ENCODE assay signal across 20 cellular contexts in the genomic region with DNA sequence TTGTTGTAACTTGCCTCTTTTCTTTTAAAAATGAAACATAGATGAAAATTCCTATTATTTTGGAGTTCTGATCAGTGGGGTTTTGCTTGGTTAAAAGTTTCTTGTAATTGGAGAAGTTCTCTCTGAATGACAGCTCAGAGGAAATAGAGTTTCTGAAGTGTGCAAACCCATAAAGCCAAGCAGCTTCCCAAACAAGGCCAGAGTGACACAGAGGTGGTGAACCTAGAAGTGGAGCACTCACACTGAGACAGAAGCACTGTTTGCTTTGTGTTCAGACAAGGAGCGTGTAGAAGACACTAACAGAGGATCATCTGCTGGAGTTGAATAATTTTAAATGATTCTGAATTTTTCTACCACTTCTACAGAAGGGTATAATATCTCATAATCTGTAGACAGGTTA. TPM values are rescaled to one million over a fixed set of nuclear protein-coding genes. Genes with fewer than 3 reads are reported as not detected.
DNase-seq lines count a peak whose midpoint lies in the region; ATAC-seq and TF ChIP-seq lines count a peak whose summit lies in the region.
"Had no signal": no experiment of that assay in that cellular context is flagged by ENCODE, and none has a peak within 500 bp of the region (broad histone marks: within the 10 kb centered on the region; RNA-seq: fewer than 3 reads in every experiment).

No MANE protein-coding gene starts in this region.

- no peaks in the 10 kb centered on the region for H3K9me2 ChIP-seq in PC-3 (replicated peaks; ENCODE audit: low read length)

- H3K36me3 Mint-ChIP-seq in CD8-positive, alpha-beta memory T cell: peaks cover 0 to 1% (median 0%) of the 10 kb centered on the region in 3 donors
- no peaks in the 10 kb centered on the region for H3K36me3 Mint-ChIP-seq in naive B cell
- H3K36me3 Mint-ChIP-seq: mesothelial cell of epicardium had no signal

- no TSS peak for BruUV-seq in PC-3 (replicated peaks; lab: Mats Ljungman, UMichigan)

- H3K36me3 ChIP-seq in CD8-positive, alpha-beta memory T cell (ENCODE audit: insufficient read depth, low read length): no peaks in the 10 kb centered on the region
- H3K36me3 ChIP-seq in PC-3 (ENCODE audit: low read depth, low read length): no peaks in the 10 kb centered on the region
- no peaks in the 10 kb centered on the region for H3K36me3 ChIP-seq in smooth muscle cell (ENCODE audit: low read depth)
- H3K36me3 ChIP-seq: BE2C, ovary had no signal

- no peak overlapping the region for H3K27ac ChIP-seq in CD8-positive, alpha-beta memory T cell (ENCODE audit: low read depth, low read length)
- H3K27ac ChIP-seq in PC-3 (ENCODE audit: low read length) (no peak overlapping the region), smooth muscle cell (ENCODE audit: low read depth) (no peak overlapping the region)
- H3K27ac ChIP-seq: ovary had no signal

- peak overlapping the region; percentile 22 to 85 (median 61) for H3K27ac Mint-ChIP-seq in CD8-positive, alpha-beta memory T cell
- peak overlapping the region; percentile 3 to 84 (median 68) for H3K27ac Mint-ChIP-seq in naive B cell
- H3K27ac Mint-ChIP-seq: activated T-helper 2 cell treated with anti-CD3 and anti-CD28 coated beads, Interferon-gamma antibody, Interleukin-2, Interleukin-4, amounts not matched to agents 10 μg/mL and 5 μg/mL and 100 μg/mL, durations not matched to agents 14 hours and 24 hours and 36 hours; mesothelial cell of epicardium had no signal

- ATAC-seq in HG02759 (IDR thresholded peaks at IDR 0.05; ENCODE audit: unreplicated experiment): peak; percentile 54
- ATAC-seq in PC-3: peak; percentile 27; the same call in 1 of the 2 replicates
- peak; percentile 78 to 84 for ATAC-seq in naive B cell (ENCODE audit: low read depth in 2 of 2)

- no peaks in the 10 kb centered on the region for H3K9me3 Mint-ChIP-seq in CD8-positive, alpha-beta memory T cell
- peaks cover 0 to 2% (median 0%) of the 10 kb centered on the region in 7 donors for H3K9me3 Mint-ChIP-seq in naive B cell
- H3K9me3 Mint-ChIP-seq: activated T-helper 2 cell treated with anti-CD3 and anti-CD28 coated beads, Interferon-gamma antibody, Interleukin-2, Interleukin-4, amounts not matched to agents 10 μg/mL and 5 μg/mL and 100 μg/mL, durations not matched to agents 14 hours and 24 hours and 36 hours; mesothelial cell of epicardium had no signal

- no peak for DNase-seq in CD8-positive, alpha-beta memory T cell
- no peak for DNase-seq in PC-3
- DNase-seq in naive B cell: no peak
- DNase-seq in nucleus accumbens (lab: John Stamatoyannopoulos, UW): no peak
- DNase-seq in G401 (ENCODE audit: low spot score): no peak
- DNase-seq in H4 (ENCODE audit: low spot score): no peak
- DNase-seq in smooth muscle cell (lab: John Stamatoyannopoulos, UW; ENCODE audit: unreplicated experiment): no peak
- DNase-seq: activated CD4-positive, alpha-beta T cell treated with anti-CD3 and anti-CD28 coated beads, Interleukin-2, amount 50 U/mL, for 48 hours; BE2C; cortex of kidney; DMS79; NCI-H774; ovary; Right ventricle myocardium superior; small intestine; stimulated activated naive CD4-positive, alpha-beta T cell treated with Interleukin-2 at 50 U/mL for 16 hours had no signal

- POLR2A ChIA-PET in CD8-positive, alpha-beta memory T cell (lab: Charles Lee): interaction anchor here (0.6 kb wide), 1 partner anchor 404 kb away, joined by 10 read pairs; no protein-coding TSS in a partner anchor
- POLR2A ChIA-PET in PC-3 (lab: Charles Lee; ENCODE audit: unreplicated experiment): no interaction called here

- in situ Hi-C loops in G401 (cut with HindIII; ENCODE audit: low sequenced_read_pairs): no loop called here

- intact Hi-C loops in PC-3 (cut with micrococcal nuclease): no loop called here

- H3K27me3 ChIP-seq in CD8-positive, alpha-beta memory T cell (ENCODE audit: insufficient read depth, low read length, poor library complexity, severe bottlenecking): no peaks in the 10 kb centered on the region
- no peaks in the 10 kb centered on the region for H3K27me3 ChIP-seq in PC-3 (ENCODE audit: low read length)
- H3K27me3 ChIP-seq in smooth muscle cell (ENCODE audit: low read depth): no peaks in the 10 kb centered on the region
- H3K27me3 ChIP-seq: BE2C, ovary had no signal

- H3K4me3 Mint-ChIP-seq in CD8-positive, alpha-beta memory T cell: peak overlapping the region in 5 of 7 donors; percentile 33 to 57 (median 37)
- H3K4me3 Mint-ChIP-seq in naive B cell: peak overlapping the region; percentile 14 to 81 (median 70)
- H3K4me3 Mint-ChIP-seq: mesothelial cell of epicardium had no signal

- H2AFZ ChIP-seq in PC-3 (ENCODE audit: low read length) (no peak overlapping the region), smooth muscle cell (ENCODE audit: low read depth) (no peak overlapping the region)

- CTCF ChIA-PET in CD8-positive, alpha-beta memory T cell (lab: Charles Lee): interaction anchor here (1.0 to 1.6 kb wide), 2 partner anchors 23 to 291 kb away, joined by 4 to 11 read pairs; no protein-coding TSS in a partner anchor
- CTCF ChIA-PET in PC-3 (lab: Charles Lee): no interaction called here

- H4K20me1 ChIP-seq in PC-3 (ENCODE audit: low read length) (no peaks in the 10 kb centered on the region), smooth muscle cell (ENCODE audit: low read depth) (no peaks in the 10 kb centered on the region)

- 0% methylated on average over 1 of the region's 1 CpG for WGBS in smooth muscle cell (ENCODE audit: low lambda C conversion rate)

- peaks cover 47 to 86% (median 72%) of the 10 kb centered on the region in 3 donors for H3K4me1 Mint-ChIP-seq in CD8-positive, alpha-beta memory T cell
- H3K4me1 Mint-ChIP-seq in naive B cell: peaks cover 69 to 82% (median 72%) of the 10 kb centered on the region in 3 donors
- H3K4me1 Mint-ChIP-seq: mesothelial cell of epicardium had no signal

- H3K4me2 ChIP-seq in PC-3 (ENCODE audit: low read length) (no peak overlapping the region), smooth muscle cell (no peak overlapping the region)

- no peaks in the 10 kb centered on the region for H3K9me3 ChIP-seq in CD8-positive, alpha-beta memory T cell (ENCODE audit: low read length)
- no peaks in the 10 kb centered on the region for H3K9me3 ChIP-seq in PC-3 (ENCODE audit: low read length)
- no peaks in the 10 kb centered on the region for H3K9me3 ChIP-seq in smooth muscle cell (replicated peaks; ENCODE audit: low read depth)
- H3K9me3 ChIP-seq: BE2C, ovary had no signal

- H3F3A ChIP-seq in PC-3 (ENCODE audit: low read length, unreplicated experiment): no peaks in the 10 kb centered on the region
- H3F3A ChIP-seq in smooth muscle cell (ENCODE audit: low read depth): no peaks in the 10 kb centered on the region

- peaks cover 36% of the 10 kb centered on the region for H3K4me1 ChIP-seq in CD8-positive, alpha-beta memory T cell (ENCODE audit: insufficient read depth, low read length)
- H3K4me1 ChIP-seq in PC-3 (ENCODE audit: insufficient read depth, low read length): no peaks in the 10 kb centered on the region
- H3K4me1 ChIP-seq in smooth muscle cell (ENCODE audit: low read depth): no peaks in the 10 kb centered on the region
- H3K4me1 ChIP-seq: BE2C had no signal

- H3K27me3 Mint-ChIP-seq in CD8-positive, alpha-beta memory T cell: no peaks in the 10 kb centered on the region
- no peaks in the 10 kb centered on the region for H3K27me3 Mint-ChIP-seq in naive B cell

- H3K9ac ChIP-seq in PC-3 (ENCODE audit: low read length) (no peak overlapping the region), smooth muscle cell (ENCODE audit: low read depth) (no peak overlapping the region)

- TF ChIP-seq CTCF in PC-3 (conservative IDR thresholded peaks at IDR 0.05; ENCODE audit: low read depth, low read length) (no peak), smooth muscle cell (IDR thresholded peaks at IDR 0.05; ENCODE audit: borderline replicate concordance, insufficient read depth, poor library complexity, severe bottlenecking) (no peak)

- H3K4me3 ChIP-seq in CD8-positive, alpha-beta memory T cell (ENCODE audit: low read length): no peak overlapping the region
- H3K4me3 ChIP-seq in PC-3 (ENCODE audit: low read length) (no peak overlapping the region), smooth muscle cell (no peak overlapping the region)
- H3K4me3 ChIP-seq: ovary had no signal

- H3K79me2 ChIP-seq in PC-3 (ENCODE audit: low read length) (no peaks in the 10 kb centered on the region), smooth muscle cell (ENCODE audit: low read depth) (no peaks in the 10 kb centered on the region)

RNA-seq across cellular contexts. Expression of gene FBXO48, which starts 49.2 kb away (rescaled TPM):
- total RNA-seq in CD8-positive, alpha-beta memory T cell: 1 to 10 TPM; 1.5 to 1.6 TPM
- polyA plus RNA-seq in CD8-positive, alpha-beta memory T cell: 0.79 TPM
- total RNA-seq in PC-3 (2014; rRNA removed) (0.52 and 0.91 TPM in 2 replicates), smooth muscle cell (0.81 and 1.5 TPM in 2 replicates)
- polyA plus RNA-seq in naive B cell (ENCODE audit: low read depth in 6 of 6) (under 1 TPM; 0.19 to 0.58 (median 0.42) TPM), smooth muscle cell (0.42 and 0.61 TPM in 2 replicates)
- total RNA-seq in G401 (2014; rRNA removed; shearing (Covaris generic)): under 0.01 TPM in 1 of 2 replicates, not detected in the other
- 0.31 and 0.72 TPM in 2 replicates for total RNA-seq in H4 (2014; rRNA removed; shearing (Covaris generic))

RNA-seq across cellular contexts. Expression of gene APLF, which starts 49.5 kb away (rescaled TPM):
- 1 to 10 TPM; 3.6 to 4.0 TPM for total RNA-seq in CD8-positive, alpha-beta memory T cell
- 1.9 TPM for polyA plus RNA-seq in CD8-positive, alpha-beta memory T cell
- 0.69 and 2.4 TPM in 2 replicates for total RNA-seq in PC-3 (2014; rRNA removed)
- 1 to 10 TPM in 5 of 6 donors, not detected in 1; 1.7 to 3.1 (median 2.8) TPM for polyA plus RNA-seq in naive B cell (ENCODE audit: low read depth in 6 of 6)
- total RNA-seq in G401 (2014; rRNA removed; shearing (Covaris generic)): 0.37 and 0.58 TPM in 2 replicates
- 2.1 and 2.8 TPM in 2 replicates for total RNA-seq in H4 (2014; rRNA removed; shearing (Covaris generic))
- 8.0 and 9.2 TPM in 2 replicates for total RNA-seq in smooth muscle cell
- polyA plus RNA-seq in smooth muscle cell: 2.6 and 3.4 TPM in 2 replicates

RNA-seq across cellular contexts. Expression of gene PLEK, which starts 52.8 kb away (rescaled TPM):
- 10 to 100 TPM; 21.3 to 23.0 TPM for total RNA-seq in CD8-positive, alpha-beta memory T cell
- polyA plus RNA-seq in CD8-positive, alpha-beta memory T cell: 135 TPM
- not detected in 2 replicates for total RNA-seq in PC-3 (2014; rRNA removed)
- polyA plus RNA-seq in naive B cell (ENCODE audit: low read depth in 6 of 6): 100 to 1,000 TPM in 4 of 6 donors, 10 to 100 TPM in 2; 69.0 to 215 (median 129) TPM
- not detected in 2 replicates for total RNA-seq in G401 (2014; rRNA removed; shearing (Covaris generic))
- total RNA-seq in H4 (2014; rRNA removed; shearing (Covaris generic)): 0.12 TPM in 1 of 2 replicates, not detected in the other
- not detected in 2 replicates for total RNA-seq in smooth muscle cell
- polyA plus RNA-seq in smooth muscle cell: not detected in 2 replicates
- total RNA-seq: astrocyte, mesothelial cell of epicardium had no signal

Comparison
In these comparisons a context has a peak if more than half of its experiments do, and no peak if none do; other contexts are left out.
1. ATAC-seq: peak in every context shown above with its lines; median percentile 81 in naive B cell; 54 in HG02759; 27 in PC-3.
2. RNA of gene PLEK, which starts 52.8 kb away (total RNA-seq): 21.3 to 23.0 TPM in CD8-positive, alpha-beta memory T cell; not detected in PC-3, not detected in G401, 0.12 TPM in H4 and not detected in smooth muscle cell; every median in the first group is over 10 times any median in the second.